In genomic region chr5:98769006-98769255, GRCh38 we compare ENCODE assay signal across 8 cellular contexts. TPM values are rescaled to one million over a fixed set of nuclear protein-coding genes. Genes with fewer than 3 reads are reported as not detected.
DNase-seq lines count a peak whose midpoint lies in the region; ATAC-seq and TF ChIP-seq lines count a peak whose summit lies in the region.

No MANE protein-coding gene starts in this region.

- no peak overlapping the region for H3K27ac Mint-ChIP-seq in stimulated activated naive CD8-positive, alpha-beta T cell treated with anti-CD3 and anti-CD28 coated beads, Interleukin-15, Interleukin-2, amounts not matched to agents 100 ng/mL and 50 ng/mL, for 24 hours

- peak overlapping the region in 1 of 2 experiments; percentile 99 for H3K23ac ChIP-seq in mesenchymal stem cell (ENCODE audit: low read length in 2 of 2)

- H2BK5ac ChIP-seq in mesenchymal stem cell (ENCODE audit: low read depth, low read length, poor library complexity, severe bottlenecking): peak overlapping the region; percentile 91

- H2AK5ac ChIP-seq in mesenchymal stem cell (ENCODE audit: low read length, severe bottlenecking): peak overlapping the region; percentile 53

- no peaks in the 10 kb centered on the region for H3K36me3 Mint-ChIP-seq in stimulated activated naive CD8-positive, alpha-beta T cell treated with anti-CD3 and anti-CD28 coated beads, Interleukin-15, Interleukin-2, amounts not matched to agents 100 ng/mL and 50 ng/mL, for 24 hours (ENCODE audit: low read depth)

- peak overlapping the region; percentile 73 for H2BK120ac ChIP-seq in mesenchymal stem cell (ENCODE audit: low read depth, low read length)

- H3K14ac ChIP-seq in mesenchymal stem cell (ENCODE audit: low read length in 2 of 2): peak overlapping the region in 1 of 2 experiments; percentile 95

- H3K18ac ChIP-seq in mesenchymal stem cell (ENCODE audit: low read depth in 1 of 2, low read length in 2 of 2): peak overlapping the region; percentile 68 to 95

- H3K4me3 Mint-ChIP-seq in stimulated activated naive CD8-positive, alpha-beta T cell treated with anti-CD3 and anti-CD28 coated beads, Interleukin-15, Interleukin-2, amounts not matched to agents 100 ng/mL and 50 ng/mL, for 24 hours: peak overlapping the region; percentile 85

- H4K91ac ChIP-seq in mesenchymal stem cell (ENCODE audit: low read length): peak overlapping the region; percentile 2

- peak overlapping the region; percentile 91 for H3K4me2 ChIP-seq in mesenchymal stem cell (ENCODE audit: low read length, poor library complexity, severe bottlenecking)

- H3K4me3 ChIP-seq in WERI-Rb-1 (ENCODE audit: low read depth, low read length) (peak overlapping the region; percentile 69), dorsolateral prefrontal cortex (peak overlapping the region; percentile 53 to 98 (median 82)), mesenchymal stem cell (ENCODE audit: insufficient read depth in 1 of 2, low read depth in 1 of 2, low read length in 2 of 2) (peak overlapping the region; percentile 86 to 87)

- no peaks in the 10 kb centered on the region for H3K79me1 ChIP-seq in mesenchymal stem cell (replicated peaks; ENCODE audit: low read length, poor library complexity, severe bottlenecking)

- TF ChIP-seq CTCF in GM12873 (IDR thresholded peaks at IDR 0.05; ENCODE audit: insufficient read depth, low read depth, low read length, missing control alignments) (peak; percentile 71), WERI-Rb-1 (IDR thresholded peaks at IDR 0.05; ENCODE audit: low read depth, low read length) (peak; percentile 67), dorsolateral prefrontal cortex (IDR thresholded peaks at IDR 0.05 in 54 of 56, conservative IDR thresholded peaks at IDR 0.05 in 2 of 56; ENCODE audit: low read depth in 1 of 56, partially characterized antibody in 56 of 56) (peak in 54 of 56 donors; percentile 30 to 78 (median 68))

- H3K4me1 ChIP-seq in mesenchymal stem cell (ENCODE audit: control insufficient read depth, insufficient read depth, low read depth, low read length): peaks cover 1% of the 10 kb centered on the region

- H3K27ac ChIP-seq in WERI-Rb-1 (no peak overlapping the region), dorsolateral prefrontal cortex (peak overlapping the region in 56 of 59 donors; percentile 48 to 95 (median 86)), mesenchymal stem cell (ENCODE audit: low read length, poor library complexity, severe bottlenecking) (peak overlapping the region; percentile 97)

- peaks cover 4% of the 10 kb centered on the region for H3K36me3 ChIP-seq in WERI-Rb-1
- peaks cover 4 to 19% of the 10 kb centered on the region in 2 experiments for H3K36me3 ChIP-seq in mesenchymal stem cell (ENCODE audit: control insufficient read depth in 1 of 2, insufficient read depth in 2 of 2, low read depth in 1 of 2, low read length in 2 of 2)

- peak overlapping the region; percentile 95 for H3K9ac ChIP-seq in mesenchymal stem cell (ENCODE audit: low read length)

- no peak overlapping the region for H4K8ac ChIP-seq in mesenchymal stem cell (ENCODE audit: low read length)

- peak overlapping the region in 1 of 2 experiments; percentile 92 for H3K4ac ChIP-seq in mesenchymal stem cell (ENCODE audit: low read depth in 1 of 2, low read length in 2 of 2)

- peak overlapping the region in 1 of 2 experiments; percentile 96 for H2BK12ac ChIP-seq in mesenchymal stem cell (ENCODE audit: low read length in 2 of 2)

- H3K9me3 ChIP-seq in WERI-Rb-1 (ENCODE audit: severe bottlenecking) (no peaks in the 10 kb centered on the region), mesenchymal stem cell (ENCODE audit: control insufficient read depth, low read length) (no peaks in the 10 kb centered on the region)

- no peaks in the 10 kb centered on the region for H3K9me3 Mint-ChIP-seq in stimulated activated naive CD8-positive, alpha-beta T cell treated with anti-CD3 and anti-CD28 coated beads, Interleukin-15, Interleukin-2, amounts not matched to agents 100 ng/mL and 50 ng/mL, for 24 hours

- H2BK15ac ChIP-seq in mesenchymal stem cell (ENCODE audit: low read depth, poor library complexity, severe bottlenecking): peak overlapping the region; percentile 87

- intact Hi-C loops in dorsolateral prefrontal cortex (cut with DNase I): no loop called here

- ATAC-seq in GM21526 (IDR thresholded peaks at IDR 0.05; ENCODE audit: low FRiP score, unreplicated experiment): no peak
- ATAC-seq in GM21576 (IDR thresholded peaks at IDR 0.05; ENCODE audit: unreplicated experiment): no peak

- peak; percentile 55 for DNase-seq in WERI-Rb-1
- peak in 5 of 10 donors; percentile 35 to 63 (median 41) for DNase-seq in dorsolateral prefrontal cortex
- DNase-seq in mesenchymal stem cell: no peak
- DNase-seq in OCI-M1 (lab: John Stamatoyannopoulos, UW): no peak

- WGBS in mesenchymal stem cell: under 1% methylated on average over 27 of the region's 29 CpGs

- H3K27me3 Mint-ChIP-seq in stimulated activated naive CD8-positive, alpha-beta T cell treated with anti-CD3 and anti-CD28 coated beads, Interleukin-15, Interleukin-2, amounts not matched to agents 100 ng/mL and 50 ng/mL, for 24 hours: peaks cover 57% of the 10 kb centered on the region

- peak overlapping the region; percentile 96 for H2AFZ ChIP-seq in mesenchymal stem cell (ENCODE audit: low read depth, low read length)

- H3K27me3 ChIP-seq in WERI-Rb-1 (ENCODE audit: insufficient read depth, low read depth, severe bottlenecking) (peaks cover 4% of the 10 kb centered on the region), dorsolateral prefrontal cortex (no peaks in the 10 kb centered on the region), mesenchymal stem cell (ENCODE audit: control insufficient read depth in 1 of 2, insufficient read depth in 1 of 2, low read length in 2 of 2) (no peaks in the 10 kb centered on the region)

- H3K4me1 Mint-ChIP-seq in stimulated activated naive CD8-positive, alpha-beta T cell treated with anti-CD3 and anti-CD28 coated beads, Interleukin-15, Interleukin-2, amounts not matched to agents 100 ng/mL and 50 ng/mL, for 24 hours (ENCODE audit: low read depth): peaks cover 44% of the 10 kb centered on the region

RNA-seq across cellular contexts. Expression of gene RGMB, which starts 4.5 kb away (rescaled TPM):
- total RNA-seq in dorsolateral prefrontal cortex: 10 to 100 TPM; 20.2 to 59.3 (median 41.0) TPM
- polyA plus RNA-seq in mesenchymal stem cell (2013, experiment 1 of 2): 15.4 TPM
- 15.8 TPM for polyA plus RNA-seq in mesenchymal stem cell (2013, experiment 2 of 2)
